Comparison of ENCODE assay signal across 7 cellular contexts in the genomic region with DNA sequence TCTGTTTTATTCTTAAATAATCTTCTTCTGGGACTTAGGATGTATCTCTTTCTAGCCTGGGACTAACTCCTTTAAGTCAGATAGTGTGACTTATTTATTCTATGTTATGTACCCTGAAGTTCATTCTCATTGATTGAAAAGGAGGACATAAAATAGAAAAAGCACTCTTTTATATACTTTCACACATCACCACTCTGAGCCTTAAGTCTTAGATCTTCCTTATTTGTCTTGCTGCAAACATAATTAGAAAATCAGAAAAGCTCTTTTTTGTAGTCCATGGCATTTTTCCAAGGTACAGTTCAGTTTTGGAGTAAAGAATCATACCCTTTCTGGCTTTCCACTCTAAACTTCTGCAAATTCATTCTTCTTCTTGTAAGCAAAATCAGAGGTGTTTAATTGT.
"Had no signal": no experiment of that assay in that cellular context is flagged by ENCODE, and none has a peak within 500 bp of the region (broad histone marks: within the 10 kb centered on the region; RNA-seq: fewer than 3 reads in every experiment).

No MANE protein-coding gene starts in this region.

- H3K27me3 Mint-ChIP-seq: natural killer cell treated with Interleukin-12 subunit alpha and Interleukin-12 subunit beta and Interleukin-15 and Interleukin-18, amount 100 ng/mL, for 72 hours had no signal

- ATAC-seq: esophagus mucosa; natural killer cell treated with Interleukin-12 subunit alpha and Interleukin-12 subunit beta and Interleukin-15 and Interleukin-18, amount 100 ng/mL, for 72 hours had no signal

- H3K4me3 Mint-ChIP-seq: natural killer cell treated with Interleukin-12 subunit alpha and Interleukin-12 subunit beta and Interleukin-15 and Interleukin-18, amount 100 ng/mL, for 72 hours had no signal

- H3K36me3 ChIP-seq: sigmoid colon had no signal

- H3K4me3 ChIP-seq: sigmoid colon had no signal

- DNase-seq: activated effector memory CD4-positive, alpha-beta T cell treated with Interleukin-2 at 50 U/mL for 16 hours; activated naive CD4-positive, alpha-beta T cell treated with anti-CD3 and anti-CD28 coated beads, Interleukin-2, amount 50 U/mL, for 16 hours; islet precursor cell; sigmoid colon; stimulated activated CD4-positive, alpha-beta T cell treated with anti-CD3 and anti-CD28 coated beads, Interleukin-1b, Interleukin-23, amount 100 ng/mL, for 48 hours had no signal

- H3K27me3 ChIP-seq: sigmoid colon had no signal

- H3K27ac Mint-ChIP-seq: natural killer cell treated with Interleukin-12 subunit alpha and Interleukin-12 subunit beta and Interleukin-15 and Interleukin-18, amount 100 ng/mL, for 72 hours had no signal
